In genomic region chr6:87590417-87590880, GRCh38 we compare ENCODE assay signal across 8 cellular contexts. TPM values are rescaled to one million over a fixed set of nuclear protein-coding genes. Genes with fewer than 3 reads are reported as not detected.
DNase-seq lines count a peak whose midpoint lies in the region; ATAC-seq, FAIRE-seq and TF ChIP-seq lines count a peak whose summit lies in the region.

No MANE protein-coding gene starts in this region.

- WGBS in GM12878 (ENCODE audit: insufficient coverage, insufficient replicate concordance, low lambda C conversion rate, missing lambda C conversion rate) = 8% methylated on average over 11 of the region's 11 CpGs
- WGBS in lung, 2 donors = 4% methylated on average over 11 of the region's 11 CpGs
- WGBS in upper lobe of left lung, 2 donors = 3% methylated on average over 11 of the region's 11 CpGs

- no peak for TF ChIP-seq CTCF in GM12878 (IDR thresholded peaks at IDR 0.05 in 2 of 3, conservative IDR thresholded peaks at IDR 0.05 in 1 of 3; ENCODE audit: control insufficient read depth in 2 of 3, extremely low read depth in 1 of 3, insufficient read depth in 1 of 3, low read depth in 3 of 3, low read length in 3 of 3)
- TF ChIP-seq CTCF in lung (IDR thresholded peaks at IDR 0.05; ENCODE audit: control extremely low read depth, extremely low read depth) = no peak
- no peak for TF ChIP-seq CTCF in upper lobe of left lung (IDR thresholded peaks at IDR 0.05)

- H3K4me1 ChIP-seq in GM12878 (ENCODE audit: control insufficient read depth, insufficient read depth, low read length) (peaks cover 3% of the 10 kb centered on the region; the same call in 1 of the 2 replicates), lung (ENCODE audit: control insufficient read depth in 2 of 2, insufficient read depth in 2 of 2, low read length in 2 of 2) (peaks cover 6 to 17% of the 10 kb centered on the region in 2 donors), upper lobe of left lung (peaks cover 22 to 61% (median 36%) of the 10 kb centered on the region in 4 donors)

- peaks cover 55% of the 10 kb centered on the region for H3K4me1 Mint-ChIP-seq in activated naive CD4-positive, alpha-beta T cell treated with anti-CD3 and anti-CD28 coated beads, Interleukin-2, amount 10 ng/mL, durations not matched to agents 7 days and 5 days

- POLR2A ChIA-PET in GM12878 (lab: Charles Lee) = interaction anchor here (1.5 kb wide), 1 partner anchor 66 kb away, joined by 4 read pairs; no protein-coding TSS in a partner anchor

- H3K9me3 Mint-ChIP-seq in activated naive CD4-positive, alpha-beta T cell treated with anti-CD3 and anti-CD28 coated beads, Interleukin-2, amount 10 ng/mL, durations not matched to agents 7 days and 5 days = peaks cover 3% of the 10 kb centered on the region

- peaks cover 34% of the 10 kb centered on the region for H3K36me3 Mint-ChIP-seq in activated naive CD4-positive, alpha-beta T cell treated with anti-CD3 and anti-CD28 coated beads, Interleukin-2, amount 10 ng/mL, durations not matched to agents 7 days and 5 days

- in situ Hi-C loops in GM12878 (cut with MboI) = no loop called here

- H2AFZ ChIP-seq in GM12878 (ENCODE audit: control insufficient read depth, low read depth, low read length) = peak overlapping the region; percentile 91

- H3K36me3 ChIP-seq in GM12878 (ENCODE audit: control insufficient read depth in 2 of 2, insufficient read depth in 2 of 2, low read length in 1 of 2) = peaks cover 0 to 8% of the 10 kb centered on the region in 2 experiments; a peak in 1 of 4 replicates
- H3K36me3 ChIP-seq in lung (ENCODE audit: control insufficient read depth in 2 of 2, insufficient read depth in 2 of 2, low read length in 2 of 2) = peaks cover 0 to 1% of the 10 kb centered on the region in 2 donors
- peaks cover 0 to 12% (median 0%) of the 10 kb centered on the region in 4 donors for H3K36me3 ChIP-seq in upper lobe of left lung

- H4K20me1 ChIP-seq in GM12878 (ENCODE audit: control insufficient read depth, insufficient read depth) = no peaks in the 10 kb centered on the region

- FAIRE-seq in GM12878 (lab: Jason Lieb, UNC) = no peak

- peaks cover 69% of the 10 kb centered on the region for H3K79me2 ChIP-seq in GM12878 (ENCODE audit: control insufficient read depth, insufficient read depth, low read length)

- peak overlapping the region; percentile 83 for H3K4me2 ChIP-seq in GM12878 (ENCODE audit: control insufficient read depth, insufficient read depth)

- H3K9ac ChIP-seq in GM12878 (ENCODE audit: control insufficient read depth, insufficient read depth, low read length) = peak overlapping the region; percentile 90

- no peak for TF ChIP-seq RAD21 in GM12878 (IDR thresholded peaks at IDR 0.05; ENCODE audit: insufficient read depth, low read depth, low read length)

- H3K9me3 ChIP-seq in GM12878 (replicated peaks; ENCODE audit: control insufficient read depth, insufficient read depth, low read length) (no peaks in the 10 kb centered on the region), lung (ENCODE audit: control insufficient read depth in 2 of 2, insufficient read depth in 1 of 2, low read length in 1 of 2) (peaks cover 0 to 2% of the 10 kb centered on the region in 2 donors), upper lobe of left lung (no peaks in the 10 kb centered on the region)

- CTCF ChIA-PET in activated naive CD4-positive, alpha-beta T cell treated with anti-CD3 and anti-CD28 coated beads, Interleukin-2, amount 10 ng/mL, durations not matched to agents 7 days and 5 days (lab: Charles Lee) = no interaction called here
- CTCF ChIA-PET in GM12878 (lab: Yijun Ruan, JAX) = interaction anchor here (2.9 kb wide), 1 partner anchor 16 kb away, joined by 12 read pairs; no protein-coding TSS in a partner anchor

- no peak for DNase-seq in activated naive CD4-positive, alpha-beta T cell treated with anti-CD3 and anti-CD28 coated beads, Interleukin-2, amount 10 ng/mL, durations not matched to agents 7 days and 5 days
- no peak for DNase-seq in activated naive CD4-positive, alpha-beta T cell (lab: John Stamatoyannopoulos, UW)
- DNase-seq in GM12878 (ENCODE audit: low read depth, low spot score) = no peak
- DNase-seq in lung (ENCODE audit: low spot score) = no peak
- DNase-seq in upper lobe of left lung = no peak
- no peak for DNase-seq in NCI-H1092 (lab: John Stamatoyannopoulos, UW)
- DNase-seq in effector CD4-positive, alpha-beta T cell = no peak

- SMC1A ChIA-PET in GM12878 (lab: Charles Lee; ENCODE audit: uncharacterized antibody, unreplicated experiment) = interaction anchor here (0.6 to 1.5 kb wide), 7 partner anchors 11 to 431 kb away, joined by 3 to 5 read pairs (median 4); no protein-coding TSS in a partner anchor

- TF ChIP-seq EP300 in GM12878 (IDR thresholded peaks at IDR 0.05; ENCODE audit: borderline replicate concordance in 1 of 2, control insufficient read depth in 1 of 2, low read depth in 2 of 2, low read length in 2 of 2) (no peak), upper lobe of left lung (IDR thresholded peaks at IDR 0.05) (no peak)

- peak overlapping the region; percentile 99 for H3K4me3 ChIP-seq in GM12878
- peak overlapping the region; percentile 97 for H3K4me3 ChIP-seq in lung
- H3K4me3 ChIP-seq in upper lobe of left lung = peak overlapping the region; percentile 65 to 91 (median 75)

- peak overlapping the region; percentile 90 for H3K27ac Mint-ChIP-seq in activated naive CD4-positive, alpha-beta T cell treated with anti-CD3 and anti-CD28 coated beads, Interleukin-2, amount 10 ng/mL, durations not matched to agents 7 days and 5 days

- peak overlapping the region; percentile 94 for H3K4me3 Mint-ChIP-seq in activated naive CD4-positive, alpha-beta T cell treated with anti-CD3 and anti-CD28 coated beads, Interleukin-2, amount 10 ng/mL, durations not matched to agents 7 days and 5 days

- BruUV-seq in GM12878 (replicated peaks; lab: Mats Ljungman, UMichigan) = TSS peak; percentile 88

- RAD21 ChIA-PET in GM12878 (lab: Charles Lee; ENCODE audit: unreplicated experiment) = interaction anchor here (1.1 to 3.1 kb wide), 6 partner anchors 107 to 1280 kb away, joined by 3 to 10 read pairs (median 4); no protein-coding TSS in a partner anchor

- no peaks in the 10 kb centered on the region for H3K27me3 Mint-ChIP-seq in activated naive CD4-positive, alpha-beta T cell treated with anti-CD3 and anti-CD28 coated beads, Interleukin-2, amount 10 ng/mL, durations not matched to agents 7 days and 5 days

- TF ChIP-seq POLR2A in GM12878 (IDR thresholded peaks at IDR 0.05; ENCODE audit: low read depth, low read length) = no peak
- no peak for TF ChIP-seq POLR2A in upper lobe of left lung (IDR thresholded peaks at IDR 0.05)

- intact Hi-C loops in GM12878 (cut with micrococcal nuclease; ENCODE audit: unreplicated experiment) = loop anchor here (5.0 kb wide), 2 partner anchors 102 to 458 kb away; no protein-coding TSS in a partner anchor

- H3K27me3 ChIP-seq in GM12878 (replicated peaks in 1 of 2; ENCODE audit: control insufficient read depth in 2 of 2, insufficient read depth in 2 of 2, low read length in 1 of 2) (no peaks in the 10 kb centered on the region), lung (ENCODE audit: control insufficient read depth, insufficient read depth) (no peaks in the 10 kb centered on the region), upper lobe of left lung (no peaks in the 10 kb centered on the region)

- ATAC-seq in GM12878 (no peak), lung (ENCODE audit: insufficient read depth, low FRiP score) (no peak), upper lobe of left lung (ENCODE audit: low FRiP score in 2 of 2) (no peak), GM19324 (IDR thresholded peaks at IDR 0.05; ENCODE audit: low FRiP score, unreplicated experiment) (no peak)

- H3K27ac ChIP-seq in GM12878 (ENCODE audit: control insufficient read depth, insufficient read depth) (peak overlapping the region; percentile 87), lung (ENCODE audit: low read depth in 1 of 2, low read length in 1 of 2) (peak overlapping the region; percentile 36 to 94), upper lobe of left lung (peak overlapping the region; percentile 87 to 93 (median 90))

RNA-seq across cellular contexts. Expression of gene ORC3, which starts 0.5 kb away (rescaled TPM):
- 103 and 117 TPM in 2 replicates for total RNA-seq in GM12878 (2013; cell fraction: nucleolus; rRNA removed)
- total RNA-seq in GM12878 (2014; rRNA removed) = 28.7 and 35.7 TPM in 2 replicates
- 43.0 and 43.7 TPM in 2 replicates for total RNA-seq in GM12878 (2014; rRNA removed; fragmentation: Illumina TruSeq; extraction: Trizol)
- 27.2 and 28.4 TPM in 2 replicates for total RNA-seq in GM12878 (2021)
- 13.4 TPM for polyA plus RNA-seq in GM12878 (2011; ENCODE audit: low read depth)
- 58.9 and 89.9 TPM in 2 replicates for polyA plus RNA-seq in GM12878 (2011; rRNA removed)
- 19.6 and 26.7 TPM in 2 replicates for polyA plus RNA-seq in GM12878 (2011; cell fraction: cytosol; rRNA removed)
- 29.6 and 33.9 TPM in 2 replicates for polyA plus RNA-seq in GM12878 (2011; cell fraction: nucleus; rRNA removed)
- 17.2 and 23.4 TPM in 2 replicates for polyA plus RNA-seq in GM12878 (2012)
- 50.3 and 58.2 TPM in 2 replicates for polyA plus RNA-seq in GM12878 (2014; fragmentation: Illumina TruSeq; extraction: Trizol)
- 10 to 100 TPM; 65.4 to 76.3 TPM for polyA plus RNA-seq in GM12878 (2014; fragmentation: Nextera tagmentation; extraction: Ambion mirVana)
- 22.2 and 29.2 TPM in 2 replicates for polyA plus RNA-seq in GM12878 (2014; rRNA removed)
- polyA plus RNA-seq in GM12878 (2016; fragmentation: Nextera tagmentation; extraction: Ambion mirVana) = 10 to 100 TPM; 62.3 to 63.3 TPM
- 34.0 and 46.7 TPM in 2 replicates for polyA minus RNA-seq in GM12878 (2011; rRNA and poly(A)+ RNA removed)
- 10.2 and 11.0 TPM in 2 replicates for polyA minus RNA-seq in GM12878 (2011; cell fraction: cytosol; rRNA and poly(A)+ RNA removed)
- 24.2 and 34.3 TPM in 2 replicates for polyA minus RNA-seq in GM12878 (2011; cell fraction: nucleus; rRNA and poly(A)+ RNA removed)
- 10 to 100 TPM; 18.5 to 30.3 TPM for total RNA-seq in lung
- 10 to 100 TPM; 12.0 to 15.0 TPM for polyA plus RNA-seq in lung
- total RNA-seq in upper lobe of left lung = 10 to 100 TPM; 10.3 to 27.2 (median 17.2) TPM

RNA-seq across cellular contexts. Expression of gene RARS2, which starts 0.7 kb away (rescaled TPM):
- 40.3 and 48.0 TPM in 2 replicates for total RNA-seq in GM12878 (2013; cell fraction: nucleolus; rRNA removed)
- total RNA-seq in GM12878 (2014; rRNA removed) = 25.8 and 32.5 TPM in 2 replicates
- 36.6 and 37.1 TPM in 2 replicates for total RNA-seq in GM12878 (2014; rRNA removed; fragmentation: Illumina TruSeq; extraction: Trizol)
- total RNA-seq in GM12878 (2021) = 23.8 and 26.9 TPM in 2 replicates
- 16.2 TPM for polyA plus RNA-seq in GM12878 (2011; ENCODE audit: low read depth)
- 18.3 and 25.1 TPM in 2 replicates for polyA plus RNA-seq in GM12878 (2011; rRNA removed)
- polyA plus RNA-seq in GM12878 (2011; cell fraction: cytosol; rRNA removed) = 5.3 and 6.2 TPM in 2 replicates
- 13.6 and 15.3 TPM in 2 replicates for polyA plus RNA-seq in GM12878 (2011; cell fraction: nucleus; rRNA removed)
- polyA plus RNA-seq in GM12878 (2012) = 26.5 and 28.6 TPM in 2 replicates
- 36.5 and 44.7 TPM in 2 replicates for polyA plus RNA-seq in GM12878 (2014; fragmentation: Illumina TruSeq; extraction: Trizol)
- 10 to 100 TPM; 37.9 to 43.0 TPM for polyA plus RNA-seq in GM12878 (2014; fragmentation: Nextera tagmentation; extraction: Ambion mirVana)
- 22.5 and 25.5 TPM in 2 replicates for polyA plus RNA-seq in GM12878 (2014; rRNA removed)
- polyA plus RNA-seq in GM12878 (2016; fragmentation: Nextera tagmentation; extraction: Ambion mirVana) = 10 to 100 TPM; 46.0 to 54.2 TPM
- 9.3 and 10.9 TPM in 2 replicates for polyA minus RNA-seq in GM12878 (2011; rRNA and poly(A)+ RNA removed)
- polyA minus RNA-seq in GM12878 (2011; cell fraction: cytosol; rRNA and poly(A)+ RNA removed) = 2.1 and 4.9 TPM in 2 replicates
- 9.6 and 18.8 TPM in 2 replicates for polyA minus RNA-seq in GM12878 (2011; cell fraction: nucleus; rRNA and poly(A)+ RNA removed)
- 10 to 100 TPM; 28.5 to 40.5 TPM for total RNA-seq in lung
- 10 to 100 TPM; 15.6 to 20.2 TPM for polyA plus RNA-seq in lung
- 10 to 100 TPM; 21.9 to 32.5 (median 23.7) TPM for total RNA-seq in upper lobe of left lung
